Comparison of ENCODE assay signal across 1 cellular context in the genomic region with DNA sequence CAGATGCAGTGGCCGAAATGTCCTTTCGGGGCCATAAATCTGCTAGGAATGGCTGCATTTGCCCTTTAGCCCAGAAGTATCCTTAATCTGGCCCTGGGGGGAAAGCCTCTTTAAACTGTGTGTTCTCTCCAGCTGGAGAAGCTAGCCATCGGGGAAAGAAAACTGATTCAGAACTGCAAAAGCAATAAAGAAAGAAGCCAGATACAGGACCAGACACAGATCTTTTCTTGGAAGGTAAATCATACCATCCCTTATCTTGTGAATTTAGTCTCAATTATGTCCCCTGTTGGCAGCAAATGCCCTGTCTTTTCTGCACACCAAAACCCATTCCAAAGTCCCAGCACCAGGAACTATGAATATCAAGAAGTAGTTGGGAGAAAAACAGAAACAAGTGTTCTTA.
TF ChIP-seq lines count a peak whose summit lies in the region.

No MANE protein-coding gene starts in this region.

TF ChIP-seq in HepG2, 621 proteins besides CTCF, POLR2A, EP300 and RAD21:
- TF ChIP-seq PHB2 (IDR thresholded peaks at IDR 0.05; ENCODE audit: partially characterized antibody) (no peak), KAT2B (IDR thresholded peaks at IDR 0.05; ENCODE audit: borderline replicate concordance, low read depth, low read length) (no peak), SATB2 (CRISPR knock-in tag; IDR thresholded peaks at IDR 0.05) (no peak), ZUFSP (CRISPR knock-in tag; IDR thresholded peaks at IDR 0.05; ENCODE audit: borderline replicate concordance) (no peak)
- TF ChIP-seq, protein P1, sequence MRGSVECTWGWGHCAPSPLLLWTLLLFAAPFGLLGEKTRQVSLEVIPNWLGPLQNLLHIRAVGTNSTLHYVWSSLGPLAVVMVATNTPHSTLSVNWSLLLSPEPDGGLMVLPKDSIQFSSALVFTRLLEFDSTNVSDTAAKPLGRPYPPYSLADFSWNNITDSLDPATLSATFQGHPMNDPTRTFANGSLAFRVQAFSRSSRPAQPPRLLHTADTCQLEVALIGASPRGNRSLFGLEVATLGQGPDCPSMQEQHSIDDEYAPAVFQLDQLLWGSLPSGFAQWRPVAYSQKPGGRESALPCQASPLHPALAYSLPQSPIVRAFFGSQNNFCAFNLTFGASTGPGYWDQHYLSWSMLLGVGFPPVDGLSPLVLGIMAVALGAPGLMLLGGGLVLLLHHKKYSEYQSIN (CRISPR knock-in tag; IDR thresholded peaks at IDR 0.05; ENCODE audit: borderline replicate concordance), result no peak
